In the genomic region with DNA sequence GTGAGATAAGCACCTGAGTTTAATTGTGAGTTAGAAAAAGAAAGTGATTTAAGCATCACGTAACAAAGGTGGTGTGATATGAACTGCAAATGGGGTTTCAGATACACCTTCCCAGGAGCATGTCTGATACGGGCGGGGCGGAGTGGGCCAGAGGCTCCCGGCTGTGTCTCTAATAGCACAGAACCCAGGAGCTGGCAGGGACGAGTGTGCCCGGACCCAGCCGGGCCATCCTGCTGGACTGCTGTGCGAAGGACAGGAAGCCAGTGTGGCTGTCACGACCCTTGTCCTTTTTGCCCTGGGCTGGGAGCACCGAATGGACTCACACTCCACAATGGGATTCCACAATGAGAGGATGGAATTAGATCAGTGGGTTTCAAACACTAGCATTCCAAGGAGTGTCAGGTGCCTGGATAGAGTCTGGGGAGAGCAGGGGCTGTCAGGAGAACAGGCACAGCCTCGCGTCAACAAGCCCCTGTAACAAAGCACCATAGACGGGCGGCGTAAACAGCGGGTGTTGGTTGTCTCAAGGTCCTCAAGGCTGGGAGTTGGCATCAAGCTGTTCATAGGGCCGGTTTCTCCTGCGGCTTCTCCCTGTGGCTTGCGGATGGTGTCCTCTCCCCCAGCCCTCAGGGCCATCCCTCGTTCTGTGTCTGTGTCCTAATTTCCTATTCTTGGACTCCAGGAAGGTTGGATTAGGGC, we compare ENCODE assay signal across 23 cellular contexts.
"Had no signal": no experiment of that assay in that cellular context is flagged by ENCODE, and none has a peak within 500 bp of the region (broad histone marks: within the 10 kb centered on the region; RNA-seq: fewer than 3 reads in every experiment).

No MANE protein-coding gene starts in this region.

- H3K9me3 Mint-ChIP-seq: activated naive CD4-positive, alpha-beta T cell treated with anti-CD3 and anti-CD28 coated beads, Interleukin-2, amount 50 U/mL, for 24 hours had no signal

- DNase-seq: activated B cell treated with CpG ODN at 0.5 μM for 24 hours; activated CD4-positive, alpha-beta T cell treated with anti-CD3 and anti-CD28 coated beads for 1 hour; activated CD4-positive, alpha-beta T cell treated with anti-CD3 and anti-CD28 coated beads, Interleukin-2, amount 10 ng/mL, durations not matched to agents 24 days and 14 days; activated CD4-positive, alpha-beta T cell treated with anti-CD3 and anti-CD28 coated beads, Interleukin-2, amount 50 U/mL, for 48 hours; activated CD8-positive, alpha-beta memory T cell treated with anti-CD3 and anti-CD28 coated beads, Interleukin-2, amount 10 ng/mL, durations not matched to agents 7 days and 5 days; activated effector memory CD4-positive, alpha-beta T cell treated with Interleukin-2 at 50 U/mL for 16 hours; activated naive CD4-positive, alpha-beta T cell; activated T-cell treated with anti-CD3 and anti-CD28 coated beads, Interleukin-2, amount 50 U/mL, for 24 hours; KG1; NCI-H1048; NCI-H1694; NCI-H2029; NCI-H2107; NCI-H2171 treated with DMSO at 0.1 percent for 48 hours; NCI-H226; NCI-H526; NCI-H774; T-cell; T-helper 2 cell; T1000 had no signal

- H3K4me3 ChIP-seq: SK-N-MC had no signal

- H3K4me3 Mint-ChIP-seq: activated B cell treated with CpG ODN at 0.5 μM for 24 hours; activated CD4-positive, alpha-beta T cell treated with anti-CD3 and anti-CD28 coated beads, Interleukin-2, amount 10 ng/mL, durations not matched to agents 24 days and 14 days; activated CD8-positive, alpha-beta memory T cell treated with anti-CD3 and anti-CD28 coated beads, Interleukin-2, amount 10 ng/mL, durations not matched to agents 7 days and 5 days; activated naive CD4-positive, alpha-beta T cell treated with anti-CD3 and anti-CD28 coated beads, Interleukin-2, amount 50 U/mL, for 24 hours; activated T-cell treated with anti-CD3 and anti-CD28 coated beads, Interleukin-2, amount 50 U/mL, for 24 hours; activated T-helper 1 cell treated with anti-CD3 and anti-CD28 coated beads, Interleukin-12 subunit alpha, Interleukin-12 subunit beta, Interleukin-2, Interleukin-4 antibody, amounts not matched to agents 30 ng/mL and 10 ng/mL and 1 ng/mL, durations not matched to agents 14 hours and 24 hours and 36 hours; T-cell had no signal

- H3K27ac Mint-ChIP-seq: activated B cell treated with CpG ODN at 0.5 μM for 24 hours; activated CD4-positive, alpha-beta T cell treated with anti-CD3 and anti-CD28 coated beads, Interleukin-2, amount 10 ng/mL, durations not matched to agents 24 days and 14 days; activated CD8-positive, alpha-beta memory T cell treated with anti-CD3 and anti-CD28 coated beads, Interleukin-2, amount 10 ng/mL, durations not matched to agents 7 days and 5 days; activated naive CD4-positive, alpha-beta T cell treated with anti-CD3 and anti-CD28 coated beads, Interleukin-2, amount 50 U/mL, for 24 hours; activated T-cell treated with anti-CD3 and anti-CD28 coated beads, Interleukin-2, amount 50 U/mL, for 24 hours; activated T-helper 1 cell treated with anti-CD3 and anti-CD28 coated beads, Interleukin-12 subunit alpha, Interleukin-12 subunit beta, Interleukin-2, Interleukin-4 antibody, amounts not matched to agents 30 ng/mL and 10 ng/mL and 1 ng/mL, durations not matched to agents 14 hours and 24 hours and 36 hours; T-cell had no signal

- H3K27me3 Mint-ChIP-seq: activated B cell treated with CpG ODN at 0.5 μM for 24 hours; activated naive CD4-positive, alpha-beta T cell treated with anti-CD3 and anti-CD28 coated beads, Interleukin-2, amount 50 U/mL, for 24 hours had no signal

- H3K36me3 Mint-ChIP-seq: activated CD8-positive, alpha-beta memory T cell treated with anti-CD3 and anti-CD28 coated beads, Interleukin-2, amount 10 ng/mL, durations not matched to agents 7 days and 5 days; activated naive CD4-positive, alpha-beta T cell treated with anti-CD3 and anti-CD28 coated beads, Interleukin-2, amount 50 U/mL, for 24 hours; T-cell had no signal

- H3K27ac ChIP-seq: SK-N-MC had no signal
